1 cellular context compared by ENCODE assay signal in genomic region chr10:15725603-15726002, GRCh38.
A peak's percentile ranks its signal among the peaks of the same experiment; 100 is the strongest.
TF ChIP-seq lines count a peak whose summit lies in the region.

No MANE protein-coding gene starts in this region.

TF ChIP-seq in HEK293, 187 proteins besides CTCF, POLR2A, EP300 and RAD21 (continued from another document and continues in another):
- TF ChIP-seq, protein P1, sequence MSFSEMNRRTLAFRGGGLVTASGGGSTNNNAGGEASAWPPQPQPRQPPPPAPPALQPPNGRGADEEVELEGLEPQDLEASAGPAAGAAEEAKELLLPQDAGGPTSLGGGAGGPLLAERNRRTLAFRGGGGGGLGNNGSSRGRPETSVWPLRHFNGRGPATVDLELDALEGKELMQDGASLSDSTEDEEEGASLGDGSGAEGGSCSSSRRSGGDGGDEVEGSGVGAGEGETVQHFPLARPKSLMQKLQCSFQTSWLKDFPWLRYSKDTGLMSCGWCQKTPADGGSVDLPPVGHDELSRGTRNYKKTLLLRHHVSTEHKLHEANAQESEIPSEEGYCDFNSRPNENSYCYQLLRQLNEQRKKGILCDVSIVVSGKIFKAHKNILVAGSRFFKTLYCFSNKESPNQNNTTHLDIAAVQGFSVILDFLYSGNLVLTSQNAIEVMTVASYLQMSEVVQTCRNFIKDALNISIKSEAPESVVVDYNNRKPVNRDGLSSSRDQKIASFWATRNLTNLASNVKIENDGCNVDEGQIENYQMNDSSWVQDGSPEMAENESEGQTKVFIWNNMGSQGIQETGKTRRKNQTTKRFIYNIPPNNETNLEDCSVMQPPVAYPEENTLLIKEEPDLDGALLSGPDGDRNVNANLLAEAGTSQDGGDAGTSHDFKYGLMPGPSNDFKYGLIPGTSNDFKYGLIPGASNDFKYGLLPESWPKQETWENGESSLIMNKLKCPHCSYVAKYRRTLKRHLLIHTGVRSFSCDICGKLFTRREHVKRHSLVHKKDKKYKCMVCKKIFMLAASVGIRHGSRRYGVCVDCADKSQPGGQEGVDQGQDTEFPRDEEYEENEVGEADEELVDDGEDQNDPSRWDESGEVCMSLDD (tag by site-specific recombination; IDR thresholded peaks at IDR 0.05): no peak
- TF ChIP-seq GLI2 (tag by site-specific recombination; IDR thresholded peaks at IDR 0.05; ENCODE audit: borderline replicate concordance, low read depth): no peak
- TF ChIP-seq ZNF121 (tag by site-specific recombination; IDR thresholded peaks at IDR 0.05): no peak
- no peak; the same call in 1 of the 2 replicates for TF ChIP-seq ZNF335 (tag by site-specific recombination; conservative IDR thresholded peaks at IDR 0.05)
- TF ChIP-seq BCL6B (tag by site-specific recombination; IDR thresholded peaks at IDR 0.05): no peak
- TF ChIP-seq OSR2 (tag by site-specific recombination; IDR thresholded peaks at IDR 0.05): peak; percentile 84
- peak; percentile 43 for TF ChIP-seq ZIC2 (tag by site-specific recombination; IDR thresholded peaks at IDR 0.05)
- TF ChIP-seq SP7 (tag by site-specific recombination; IDR thresholded peaks at IDR 0.05): peak; percentile 27; the same call in 1 of the 2 replicates
- TF ChIP-seq, protein P2, sequence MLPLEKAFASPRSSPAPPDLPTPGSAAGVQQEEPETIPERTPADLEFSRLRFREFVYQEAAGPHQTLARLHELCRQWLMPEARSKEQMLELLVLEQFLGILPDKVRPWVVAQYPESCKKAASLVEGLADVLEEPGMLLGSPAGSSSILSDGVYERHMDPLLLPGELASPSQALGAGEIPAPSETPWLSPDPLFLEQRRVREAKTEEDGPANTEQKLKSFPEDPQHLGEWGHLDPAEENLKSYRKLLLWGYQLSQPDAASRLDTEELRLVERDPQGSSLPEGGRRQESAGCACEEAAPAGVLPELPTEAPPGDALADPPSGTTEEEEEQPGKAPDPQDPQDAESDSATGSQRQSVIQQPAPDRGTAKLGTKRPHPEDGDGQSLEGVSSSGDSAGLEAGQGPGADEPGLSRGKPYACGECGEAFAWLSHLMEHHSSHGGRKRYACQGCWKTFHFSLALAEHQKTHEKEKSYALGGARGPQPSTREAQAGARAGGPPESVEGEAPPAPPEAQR (tag by site-specific recombination; IDR thresholded peaks at IDR 0.05): no peak
- no peak for TF ChIP-seq ZNF548 (tag by site-specific recombination; IDR thresholded peaks at IDR 0.05)
- TF ChIP-seq SCRT2 (tag by site-specific recombination; IDR thresholded peaks at IDR 0.05): no peak
- TF ChIP-seq PRDM2 (tag by site-specific recombination; IDR thresholded peaks at IDR 0.05; ENCODE audit: borderline replicate concordance): no peak
- TF ChIP-seq, protein P3, sequence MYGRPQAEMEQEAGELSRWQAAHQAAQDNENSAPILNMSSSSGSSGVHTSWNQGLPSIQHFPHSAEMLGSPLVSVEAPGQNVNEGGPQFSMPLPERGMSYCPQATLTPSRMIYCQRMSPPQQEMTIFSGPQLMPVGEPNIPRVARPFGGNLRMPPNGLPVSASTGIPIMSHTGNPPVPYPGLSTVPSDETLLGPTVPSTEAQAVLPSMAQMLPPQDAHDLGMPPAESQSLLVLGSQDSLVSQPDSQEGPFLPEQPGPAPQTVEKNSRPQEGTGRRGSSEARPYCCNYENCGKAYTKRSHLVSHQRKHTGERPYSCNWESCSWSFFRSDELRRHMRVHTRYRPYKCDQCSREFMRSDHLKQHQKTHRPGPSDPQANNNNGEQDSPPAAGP (tag by site-specific recombination; IDR thresholded peaks at IDR 0.05): no peak
- no peak for TF ChIP-seq ZFP69B (tag by site-specific recombination; IDR thresholded peaks at IDR 0.05)
- peak; percentile 60; the same call in 1 of the 2 replicates for TF ChIP-seq ZNF561 (tag by site-specific recombination; IDR thresholded peaks at IDR 0.05; ENCODE audit: borderline replicate concordance)
- TF ChIP-seq ZNF830 (tag by site-specific recombination; IDR thresholded peaks at IDR 0.05; ENCODE audit: low read depth): no peak
- peak; percentile 28 for TF ChIP-seq ZFHX2 (tag by site-specific recombination; conservative IDR thresholded peaks at IDR 0.05)
- TF ChIP-seq, protein P4, sequence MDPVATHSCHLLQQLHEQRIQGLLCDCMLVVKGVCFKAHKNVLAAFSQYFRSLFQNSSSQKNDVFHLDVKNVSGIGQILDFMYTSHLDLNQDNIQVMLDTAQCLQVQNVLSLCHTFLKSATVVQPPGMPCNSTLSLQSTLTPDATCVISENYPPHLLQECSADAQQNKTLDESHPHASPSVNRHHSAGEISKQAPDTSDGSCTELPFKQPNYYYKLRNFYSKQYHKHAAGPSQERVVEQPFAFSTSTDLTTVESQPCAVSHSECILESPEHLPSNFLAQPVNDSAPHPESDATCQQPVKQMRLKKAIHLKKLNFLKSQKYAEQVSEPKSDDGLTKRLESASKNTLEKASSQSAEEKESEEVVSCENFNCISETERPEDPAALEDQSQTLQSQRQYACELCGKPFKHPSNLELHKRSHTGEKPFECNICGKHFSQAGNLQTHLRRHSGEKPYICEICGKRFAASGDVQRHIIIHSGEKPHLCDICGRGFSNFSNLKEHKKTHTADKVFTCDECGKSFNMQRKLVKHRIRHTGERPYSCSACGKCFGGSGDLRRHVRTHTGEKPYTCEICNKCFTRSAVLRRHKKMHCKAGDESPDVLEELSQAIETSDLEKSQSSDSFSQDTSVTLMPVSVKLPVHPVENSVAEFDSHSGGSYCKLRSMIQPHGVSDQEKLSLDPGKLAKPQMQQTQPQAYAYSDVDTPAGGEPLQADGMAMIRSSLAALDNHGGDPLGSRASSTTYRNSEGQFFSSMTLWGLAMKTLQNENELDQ (tag by site-specific recombination; IDR thresholded peaks at IDR 0.05; ENCODE audit: low read depth): no peak
- no peak for TF ChIP-seq ZNF76 (tag by site-specific recombination; IDR thresholded peaks at IDR 0.05; ENCODE audit: borderline replicate concordance, low read depth)
- TF ChIP-seq ZNF114 (tag by site-specific recombination; IDR thresholded peaks at IDR 0.05): no peak
- TF ChIP-seq ZNF202 (tag by site-specific recombination; IDR thresholded peaks at IDR 0.05; ENCODE audit: borderline replicate concordance): no peak
- no peak for TF ChIP-seq ZNF596 (tag by site-specific recombination; IDR thresholded peaks at IDR 0.05)
- no peak for TF ChIP-seq ZNF707 (tag by site-specific recombination; IDR thresholded peaks at IDR 0.05)
- peak; percentile 66 for TF ChIP-seq GLIS1 (tag by site-specific recombination; IDR thresholded peaks at IDR 0.05)
- no peak for TF ChIP-seq ZNF701 (tag by site-specific recombination; IDR thresholded peaks at IDR 0.05)
- TF ChIP-seq, protein P5, sequence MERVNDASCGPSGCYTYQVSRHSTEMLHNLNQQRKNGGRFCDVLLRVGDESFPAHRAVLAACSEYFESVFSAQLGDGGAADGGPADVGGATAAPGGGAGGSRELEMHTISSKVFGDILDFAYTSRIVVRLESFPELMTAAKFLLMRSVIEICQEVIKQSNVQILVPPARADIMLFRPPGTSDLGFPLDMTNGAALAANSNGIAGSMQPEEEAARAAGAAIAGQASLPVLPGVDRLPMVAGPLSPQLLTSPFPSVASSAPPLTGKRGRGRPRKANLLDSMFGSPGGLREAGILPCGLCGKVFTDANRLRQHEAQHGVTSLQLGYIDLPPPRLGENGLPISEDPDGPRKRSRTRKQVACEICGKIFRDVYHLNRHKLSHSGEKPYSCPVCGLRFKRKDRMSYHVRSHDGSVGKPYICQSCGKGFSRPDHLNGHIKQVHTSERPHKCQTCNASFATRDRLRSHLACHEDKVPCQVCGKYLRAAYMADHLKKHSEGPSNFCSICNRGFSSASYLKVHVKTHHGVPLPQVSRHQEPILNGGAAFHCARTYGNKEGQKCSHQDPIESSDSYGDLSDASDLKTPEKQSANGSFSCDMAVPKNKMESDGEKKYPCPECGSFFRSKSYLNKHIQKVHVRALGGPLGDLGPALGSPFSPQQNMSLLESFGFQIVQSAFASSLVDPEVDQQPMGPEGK (tag by site-specific recombination; IDR thresholded peaks at IDR 0.05): no peak
- TF ChIP-seq ZNF311 (tag by site-specific recombination; IDR thresholded peaks at IDR 0.05; ENCODE audit: borderline replicate concordance): no peak
- no peak for TF ChIP-seq GLI4 (tag by site-specific recombination; IDR thresholded peaks at IDR 0.05)
- no peak for TF ChIP-seq KLF8 (tag by site-specific recombination; IDR thresholded peaks at IDR 0.05)
- no peak for TF ChIP-seq ZNF433 (tag by site-specific recombination; IDR thresholded peaks at IDR 0.05; ENCODE audit: low read depth)
- TF ChIP-seq, protein P6, sequence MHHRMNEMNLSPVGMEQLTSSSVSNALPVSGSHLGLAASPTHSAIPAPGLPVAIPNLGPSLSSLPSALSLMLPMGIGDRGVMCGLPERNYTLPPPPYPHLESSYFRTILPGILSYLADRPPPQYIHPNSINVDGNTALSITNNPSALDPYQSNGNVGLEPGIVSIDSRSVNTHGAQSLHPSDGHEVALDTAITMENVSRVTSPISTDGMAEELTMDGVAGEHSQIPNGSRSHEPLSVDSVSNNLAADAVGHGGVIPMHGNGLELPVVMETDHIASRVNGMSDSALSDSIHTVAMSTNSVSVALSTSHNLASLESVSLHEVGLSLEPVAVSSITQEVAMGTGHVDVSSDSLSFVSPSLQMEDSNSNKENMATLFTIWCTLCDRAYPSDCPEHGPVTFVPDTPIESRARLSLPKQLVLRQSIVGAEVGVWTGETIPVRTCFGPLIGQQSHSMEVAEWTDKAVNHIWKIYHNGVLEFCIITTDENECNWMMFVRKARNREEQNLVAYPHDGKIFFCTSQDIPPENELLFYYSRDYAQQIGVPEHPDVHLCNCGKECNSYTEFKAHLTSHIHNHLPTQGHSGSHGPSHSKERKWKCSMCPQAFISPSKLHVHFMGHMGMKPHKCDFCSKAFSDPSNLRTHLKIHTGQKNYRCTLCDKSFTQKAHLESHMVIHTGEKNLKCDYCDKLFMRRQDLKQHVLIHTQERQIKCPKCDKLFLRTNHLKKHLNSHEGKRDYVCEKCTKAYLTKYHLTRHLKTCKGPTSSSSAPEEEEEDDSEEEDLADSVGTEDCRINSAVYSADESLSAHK (tag by site-specific recombination; IDR thresholded peaks at IDR 0.05): no peak
- no peak for TF ChIP-seq ZBTB20 (tag by site-specific recombination; IDR thresholded peaks at IDR 0.05)
- TF ChIP-seq ZNF660 (tag by site-specific recombination; IDR thresholded peaks at IDR 0.05): peak; percentile 79
- TF ChIP-seq ZBTB11 (tag by site-specific recombination; conservative IDR thresholded peaks at IDR 0.05; ENCODE audit: low read depth): no peak
